In the genomic region with DNA sequence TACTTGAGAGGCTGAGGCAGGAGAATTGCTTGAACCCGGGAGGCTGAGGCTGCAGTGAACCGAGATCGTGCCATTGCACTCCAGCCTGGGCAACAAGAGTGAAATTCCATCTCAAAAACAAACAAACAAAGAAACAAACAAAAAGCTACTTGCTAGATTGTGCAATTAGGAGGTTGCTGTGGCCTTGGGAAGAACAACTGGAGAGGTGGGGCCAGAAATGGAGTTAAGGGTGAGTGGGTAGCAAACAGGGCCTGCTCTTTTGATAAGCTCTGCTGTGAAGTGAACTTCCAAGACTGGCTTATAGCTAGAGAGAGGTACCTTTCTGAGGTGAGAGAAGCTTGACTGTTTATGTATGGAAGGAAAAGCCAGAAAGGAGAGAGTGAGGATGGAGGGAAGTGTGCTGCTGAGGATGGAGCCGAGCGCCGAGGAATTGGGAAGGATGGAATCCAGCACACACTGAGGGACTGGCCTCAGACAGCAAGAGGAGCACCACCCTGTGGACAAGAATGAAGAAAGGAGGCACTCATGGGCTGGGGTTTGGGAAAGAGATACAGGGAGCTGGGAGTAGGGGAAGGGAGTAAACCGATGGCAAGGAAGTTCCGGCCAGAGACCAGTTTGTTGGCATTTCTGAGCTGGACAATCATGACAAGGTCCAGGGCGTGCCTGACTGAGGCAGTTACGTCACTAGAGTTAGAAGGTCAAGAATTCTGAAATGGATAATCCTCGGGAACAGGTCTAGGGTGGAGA, we compare ENCODE assay signal across 9 cellular contexts. TPM values are rescaled to one million over a fixed set of nuclear protein-coding genes. Genes with fewer than 3 reads are reported as not detected.
A peak's percentile ranks its signal among the peaks of the same experiment; 100 is the strongest.
DNase-seq lines count a peak whose midpoint lies in the region; ATAC-seq and TF ChIP-seq lines count a peak whose summit lies in the region.
"Had no signal": no experiment of that assay in that cellular context is flagged by ENCODE, and none has a peak within 500 bp of the region (broad histone marks: within the 10 kb centered on the region; RNA-seq: fewer than 3 reads in every experiment).

No MANE protein-coding gene starts in this region.

- no peaks in the 10 kb centered on the region for H3K36me3 Mint-ChIP-seq in activated T-helper 17 cell treated with anti-CD3 and anti-CD28 coated beads, Interleukin-2, amount 50 U/mL, for 72 hours (ENCODE audit: low read depth)
- no peaks in the 10 kb centered on the region for H3K36me3 Mint-ChIP-seq in activated T-cell treated with anti-CD3 and anti-CD28 coated beads, Interleukin-2, amount 50 U/mL, for 4 hours (ENCODE audit: insufficient read depth)

- CTCF ChIA-PET in HEK293T (lab: Yijun Ruan, JAX), result interaction anchor here (0.6 to 1.6 kb wide), 8 partner anchors 10 to 321 kb away, joined by 3 to 6 read pairs (median 3); partner anchors contain the start of gene CNNM2

- intact Hi-C loops in right cardiac atrium (cut with DNase I), result loop anchor here in 1 of 4 donors (10.0 kb wide), 1 partner anchor 324 kb away; the partner anchor contains the start of gene CNNM2
- intact Hi-C loops in transverse colon (cut with DNase I; ENCODE audit: low total_unique reads), result no loop called here

- TF ChIP-seq EP300 in transverse colon (IDR thresholded peaks at IDR 0.05; ENCODE audit: low read depth), result peak; percentile 51

- peaks cover 6% of the 10 kb centered on the region for H3K4me1 Mint-ChIP-seq in activated T-helper 17 cell treated with anti-CD3 and anti-CD28 coated beads, Interleukin-2, amount 50 U/mL, for 72 hours
- H3K4me1 Mint-ChIP-seq in activated T-cell treated with anti-CD3 and anti-CD28 coated beads, Interleukin-2, amount 50 U/mL, for 4 hours (ENCODE audit: low read depth), result peaks cover 11% of the 10 kb centered on the region

- H3K4me3 ChIP-seq in right cardiac atrium (ENCODE audit: low read length) (no peak overlapping the region), transverse colon (no peak overlapping the region)

- no peaks in the 10 kb centered on the region for H3K27me3 Mint-ChIP-seq in activated T-helper 17 cell treated with anti-CD3 and anti-CD28 coated beads, Interleukin-2, amount 50 U/mL, for 72 hours
- no peaks in the 10 kb centered on the region for H3K27me3 Mint-ChIP-seq in activated T-cell treated with anti-CD3 and anti-CD28 coated beads, Interleukin-2, amount 50 U/mL, for 4 hours (ENCODE audit: low read depth)

- peak in 3 of 5 experiments; percentile 11 to 41 (median 14) for TF ChIP-seq CTCF in transverse colon (IDR thresholded peaks at IDR 0.05)

- H3K36me3 ChIP-seq in transverse colon, result no peaks in the 10 kb centered on the region

- TF ChIP-seq POLR2A in transverse colon (IDR thresholded peaks at IDR 0.05), result no peak

- whole genome bisulfite sequencing in right cardiac atrium, result 66% methylated on average over 11 of the region's 11 CpGs
- WGBS in transverse colon (ENCODE audit: low coverage in 1 of 2), 2 donors, result 61 to 68% methylated on average over 6 to 11 of the region's 11 CpGs

- peak; percentile 36 for DNase-seq in HEK293T (ENCODE audit: extremely low spot score)
- DNase-seq in right cardiac atrium, result peak in 2 of 3 donors; percentile 15 to 42
- peak; percentile 80 for DNase-seq in transverse colon
- no peak for DNase-seq in activated T-cell treated with anti-CD3 and anti-CD28 coated beads, Interleukin-2, amount 50 U/mL, for 4 hours
- DNase-seq: amniotic stem cell had no signal

- in situ Hi-C loops in transverse colon (cut with MboI; ENCODE audit: low pct_ligation_motif_present in 1 of 4, low pct_unique_long_range_greater_than_20kb in 1 of 4, low sequenced_read_pairs in 3 of 4), result loop anchor here in 3 of 4 donors (25.0 kb wide), 3 partner anchors 126 to 326 kb away; partner anchors contain the start of gene CNNM2 (in 1 of the 3)

- H3K9me3 Mint-ChIP-seq in activated T-helper 17 cell treated with anti-CD3 and anti-CD28 coated beads, Interleukin-2, amount 50 U/mL, for 72 hours, result no peaks in the 10 kb centered on the region
- H3K9me3 Mint-ChIP-seq in activated T-cell treated with anti-CD3 and anti-CD28 coated beads, Interleukin-2, amount 50 U/mL, for 4 hours, result no peaks in the 10 kb centered on the region

- H3K9me3 ChIP-seq in right cardiac atrium (ENCODE audit: control insufficient read depth, low read length), result no peaks in the 10 kb centered on the region
- no peaks in the 10 kb centered on the region for H3K9me3 ChIP-seq in transverse colon

- ATAC-seq in activated T-helper 17 cell treated with anti-CD3 and anti-CD28 coated beads, Interleukin-2, amount 50 U/mL, for 72 hours (replicated peaks), result no peak
- peak; percentile 83 for ATAC-seq in right cardiac atrium
- ATAC-seq in HG03460 (IDR thresholded peaks at IDR 0.05; ENCODE audit: unreplicated experiment), result no peak
- no peak for ATAC-seq in activated T-cell treated with anti-CD3 and anti-CD28 coated beads, Interleukin-2, amount 50 U/mL, for 4 hours
- ATAC-seq in GM18517 (IDR thresholded peaks at IDR 0.05; ENCODE audit: unreplicated experiment), result no peak

- peak overlapping the region; percentile 35 for H3K27ac Mint-ChIP-seq in activated T-helper 17 cell treated with anti-CD3 and anti-CD28 coated beads, Interleukin-2, amount 50 U/mL, for 72 hours

- POLR2A ChIA-PET in HEK293T (lab: Yijun Ruan, JAX), result interaction anchor here (0.6 kb wide), 1 partner anchor 79 kb away, joined by 3 read pairs; no protein-coding TSS in a partner anchor

- H3K27me3 ChIP-seq in right cardiac atrium (ENCODE audit: control insufficient read depth, insufficient read depth) (no peaks in the 10 kb centered on the region), transverse colon (no peaks in the 10 kb centered on the region)

- no peak overlapping the region for H3K27ac ChIP-seq in right cardiac atrium (ENCODE audit: low read length)
- H3K27ac ChIP-seq in transverse colon, result peak overlapping the region; percentile 83 to 90 (median 86)

- no peaks in the 10 kb centered on the region for H3K4me1 ChIP-seq in right cardiac atrium (ENCODE audit: control insufficient read depth, insufficient read depth, low read length)
- H3K4me1 ChIP-seq in transverse colon, result peaks cover 9 to 46% (median 29%) of the 10 kb centered on the region in 4 donors

- H3K4me3 Mint-ChIP-seq in activated T-helper 17 cell treated with anti-CD3 and anti-CD28 coated beads, Interleukin-2, amount 50 U/mL, for 72 hours, result no peak overlapping the region
- no peak overlapping the region for H3K4me3 Mint-ChIP-seq in activated T-cell treated with anti-CD3 and anti-CD28 coated beads, Interleukin-2, amount 50 U/mL, for 4 hours

TF ChIP-seq in HEK293T, 16 proteins besides CTCF, POLR2A, EP300 and RAD21:
- TF ChIP-seq BHLHE40 (IDR thresholded peaks at IDR 0.05; ENCODE audit: borderline replicate concordance) (no peak), HDGF (IDR thresholded peaks at IDR 0.05; ENCODE audit: borderline replicate concordance) (no peak)

RNA-seq across cellular contexts. Expression of gene RPEL1, which starts 7.0 kb away (rescaled TPM):
- total RNA-seq in activated T-helper 17 cell treated with anti-CD3 and anti-CD28 coated beads, Interleukin-2, amount 50 U/mL, for 72 hours, result not detected
- total RNA-seq in right cardiac atrium, result not detected
- not detected for polyA plus RNA-seq in right cardiac atrium
- not detected for total RNA-seq in transverse colon
- total RNA-seq in activated T-cell treated with anti-CD3 and anti-CD28 coated beads, Interleukin-2, amount 50 U/mL, for 4 hours, result under 1 TPM in 1 of 3 donors, not detected in 2; 0.18 TPM
- polyA plus RNA-seq: neural cell had no signal

RNA-seq across cellular contexts. Expression of gene INA, which starts 38.3 kb away (rescaled TPM):
- total RNA-seq in activated T-helper 17 cell treated with anti-CD3 and anti-CD28 coated beads, Interleukin-2, amount 50 U/mL, for 72 hours, result under 1 TPM; 0.13 to 0.65 TPM
- total RNA-seq in right cardiac atrium (not detected), transverse colon (1 to 10 TPM in 1 of 4 donors, under 1 TPM in 3; 0.60 to 1.1 (median 0.95) TPM)
- 0.16 TPM for polyA plus RNA-seq in right cardiac atrium
- under 1 TPM; 0.27 to 0.38 (median 0.32) TPM for total RNA-seq in activated T-cell treated with anti-CD3 and anti-CD28 coated beads, Interleukin-2, amount 50 U/mL, for 4 hours

RNA-seq across cellular contexts. Expression of gene NT5C2, which starts 45.6 kb away (rescaled TPM):
- total RNA-seq in activated T-helper 17 cell treated with anti-CD3 and anti-CD28 coated beads, Interleukin-2, amount 50 U/mL, for 72 hours, result 10 to 100 TPM; 49.3 to 55.9 TPM
- total RNA-seq in right cardiac atrium (10 to 100 TPM; 34.7 to 46.1 (median 39.4) TPM), transverse colon (100 to 1,000 TPM in 2 of 4 donors, 10 to 100 TPM in 2; 77.1 to 135 (median 105) TPM)
- 23.3 TPM for polyA plus RNA-seq in right cardiac atrium
- total RNA-seq in activated T-cell treated with anti-CD3 and anti-CD28 coated beads, Interleukin-2, amount 50 U/mL, for 4 hours, result 10 to 100 TPM; 34.7 to 45.9 (median 41.3) TPM

Comparison
In these comparisons a context has a peak if more than half of its experiments do, and no peak if none do; other contexts are left out.
1. ATAC-seq: peak in right cardiac atrium (2 of 2); none in activated T-helper 17 cell treated with anti-CD3 and anti-CD28 coated beads, Interleukin-2, amount 50 U/mL, for 72 hours (single experiment), HG03460 (single experiment), activated T-cell treated with anti-CD3 and anti-CD28 coated beads, Interleukin-2, amount 50 U/mL, for 4 hours (0 of 2) and GM18517 (single experiment).